8 cellular contexts compared by ENCODE assay signal in the genomic region with DNA sequence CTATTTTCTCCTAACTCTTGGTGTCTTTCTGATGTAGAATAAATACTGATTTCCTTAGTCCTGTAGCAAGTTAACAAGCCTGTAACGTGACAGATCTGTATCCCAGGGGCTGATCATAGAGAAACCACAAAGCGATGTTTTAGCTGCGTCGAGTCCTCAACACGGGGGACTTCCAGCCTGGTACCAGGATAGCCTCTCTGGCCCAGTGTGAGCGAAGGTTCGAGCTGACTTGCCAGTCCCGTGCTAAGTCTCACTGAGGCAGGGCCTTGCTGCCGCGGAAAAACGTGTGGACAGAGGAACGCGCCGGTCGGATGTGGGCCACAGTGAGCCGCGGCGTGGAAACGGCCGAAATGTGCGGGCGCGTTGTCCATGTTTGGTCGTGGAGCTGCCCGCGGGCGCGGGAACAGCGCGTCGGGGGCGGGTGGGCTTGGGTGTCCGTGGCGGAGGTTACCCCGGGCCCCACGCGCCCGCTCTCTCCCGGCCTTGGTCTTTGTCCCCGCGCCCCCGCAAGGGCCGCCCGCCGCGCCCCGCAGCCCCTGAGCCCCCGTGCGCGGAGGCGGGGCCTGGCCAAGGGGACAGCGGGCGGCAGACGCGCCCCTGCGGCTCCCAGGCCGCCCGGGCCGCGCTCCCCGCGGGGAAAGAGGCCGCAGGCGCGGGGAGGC. TPM values are rescaled to one million over a fixed set of nuclear protein-coding genes. Genes with fewer than 3 reads are reported as not detected.
DNase-seq lines count a peak whose midpoint lies in the region; TF ChIP-seq lines count a peak whose summit lies in the region.

No MANE protein-coding gene starts in this region.

- H3K27ac ChIP-seq in adrenal gland (peak overlapping the region in 4 of 5 donors; percentile 37 to 90 (median 67)), skeletal muscle tissue (ENCODE audit: low read depth, low read length) (peak overlapping the region; percentile 50)

- intact Hi-C loops in adrenal gland (cut with DNase I): loop anchor here (5.0 kb wide), 1 partner anchor 60 kb away; no protein-coding TSS in a partner anchor

- H3K27me3 ChIP-seq in adrenal gland (no peaks in the 10 kb centered on the region), skeletal muscle tissue (ENCODE audit: control insufficient read depth in 3 of 3, insufficient read depth in 3 of 3, low read length in 3 of 3) (no peaks in the 10 kb centered on the region)

- peaks cover 6 to 29% of the 10 kb centered on the region in 2 donors for H3K4me1 ChIP-seq in adrenal gland (replicated peaks in 1 of 2)
- peaks cover 16 to 20% (median 20%) of the 10 kb centered on the region in 3 donors for H3K4me1 ChIP-seq in skeletal muscle tissue (ENCODE audit: control insufficient read depth in 3 of 3, insufficient read depth in 3 of 3, low read length in 3 of 3)

- peak; percentile 29 to 35 for TF ChIP-seq POLR2A in adrenal gland (IDR thresholded peaks at IDR 0.05)

- DNase-seq in NCI-H2227 (lab: John Stamatoyannopoulos, UW; ENCODE audit: unreplicated experiment) (peak; percentile 44), NCI-H2227 treated with DMSO at 0.1 percent for 48 hours (lab: John Stamatoyannopoulos, UW) (no peak), adrenal gland (peak; percentile 25 to 61 (median 35)), Kasumi-1 (lab: John Stamatoyannopoulos, UW) (no peak), cerebellar nuclear complex (lab: John Stamatoyannopoulos, UW) (no peak), SKM-1 treated with dmso at 0.1 percent for 144 hours (lab: John Stamatoyannopoulos, UW; ENCODE audit: unreplicated experiment) (no peak)

- no peak for TF ChIP-seq CTCF in adrenal gland (IDR thresholded peaks at IDR 0.05)

- 7 to 34% (median 10%) methylated on average over 7 to 65 of the region's 65 CpGs for WGBS in adrenal gland, 4 donors

- peak overlapping the region; percentile 46 to 82 (median 66) for H3K9ac ChIP-seq in skeletal muscle tissue (ENCODE audit: low read depth in 1 of 3, low read length in 3 of 3)

- H3K4me3 ChIP-seq in adrenal gland (peak overlapping the region in 1 of 4 donors; percentile 69), iPS-11a (ENCODE audit: low read depth, low read length) (peak overlapping the region; percentile 38), skeletal muscle tissue (ENCODE audit: low read length in 3 of 3) (peak overlapping the region; percentile 5 to 61 (median 49))

- H3K36me3 ChIP-seq in adrenal gland (replicated peaks in 1 of 2): no peaks in the 10 kb centered on the region
- no peaks in the 10 kb centered on the region for H3K36me3 ChIP-seq in skeletal muscle tissue (ENCODE audit: control insufficient read depth in 3 of 3, insufficient read depth in 3 of 3, low read length in 3 of 3)

- no peaks in the 10 kb centered on the region for H3K9me3 ChIP-seq in adrenal gland (replicated peaks in 1 of 3)
- H3K9me3 ChIP-seq in skeletal muscle tissue (ENCODE audit: control insufficient read depth in 3 of 3, low read length in 3 of 3): no peaks in the 10 kb centered on the region

RNA-seq across cellular contexts. Expression of gene EML1, which starts 0.5 kb away (rescaled TPM):
- total RNA-seq in adrenal gland (10 to 100 TPM; 10.3 to 59.5 (median 21.0) TPM), skeletal muscle tissue (37.6 TPM)
- polyA plus RNA-seq in adrenal gland: 1 to 10 TPM; 5.5 to 8.1 (median 7.6) TPM

Comparison
In these comparisons a context has a peak if more than half of its experiments do, and no peak if none do; other contexts are left out.
1. DNase-seq: peak in NCI-H2227 (single experiment) and adrenal gland (7 of 7); none in NCI-H2227 treated with DMSO at 0.1 percent for 48 hours (single experiment), Kasumi-1 (0 of 2), cerebellar nuclear complex (0 of 2) and SKM-1 treated with dmso at 0.1 percent for 144 hours (single experiment).